Comparison of ENCODE assay signal across 8 cellular contexts in the genomic region with DNA sequence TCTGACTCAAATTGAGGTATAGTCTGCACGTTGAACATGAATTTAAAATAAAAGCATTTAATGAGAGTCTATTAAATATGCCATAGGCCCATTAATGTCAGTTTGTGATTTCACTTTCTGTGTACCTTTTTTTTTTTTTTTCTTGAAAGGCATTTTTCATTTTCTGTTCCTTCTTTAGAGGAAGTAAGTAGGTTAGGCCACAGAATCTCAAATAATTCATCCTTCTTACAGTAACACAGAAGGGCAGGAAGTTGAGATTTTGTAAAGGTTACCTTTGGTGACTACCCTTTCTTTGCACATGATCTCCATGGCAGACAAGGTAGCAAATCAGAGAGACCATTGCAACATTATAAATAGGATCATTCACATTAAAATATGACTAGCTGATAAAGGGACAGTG. TPM values are rescaled to one million over a fixed set of nuclear protein-coding genes. Genes with fewer than 3 reads are reported as not detected.
DNase-seq lines count a peak whose midpoint lies in the region; ATAC-seq and TF ChIP-seq lines count a peak whose summit lies in the region.

No MANE protein-coding gene starts in this region.

- TF ChIP-seq POLR2A in esophagus squamous epithelium (IDR thresholded peaks at IDR 0.05) = no peak
- TF ChIP-seq POLR2A in heart left ventricle (IDR thresholded peaks at IDR 0.05) = no peak

- H3K36me3 ChIP-seq in naive thymus-derived CD4-positive, alpha-beta T cell (ENCODE audit: control insufficient read depth in 2 of 3, insufficient read depth in 3 of 3, low read length in 3 of 3) = no peaks in the 10 kb centered on the region
- H3K36me3 ChIP-seq in esophagus squamous epithelium (peaks cover 0 to 6% (median 0%) of the 10 kb centered on the region in 3 donors), heart left ventricle (no peaks in the 10 kb centered on the region)

- no peaks in the 10 kb centered on the region for H3K9me3 ChIP-seq in naive thymus-derived CD4-positive, alpha-beta T cell (ENCODE audit: control insufficient read depth in 2 of 3, low read length in 3 of 3)
- H3K9me3 ChIP-seq in esophagus squamous epithelium (no peaks in the 10 kb centered on the region), heart left ventricle (no peaks in the 10 kb centered on the region)

- peak overlapping the region; percentile 64 for H3K27ac ChIP-seq in naive thymus-derived CD4-positive, alpha-beta T cell (ENCODE audit: low read depth, low read length)
- H3K27ac ChIP-seq in esophagus squamous epithelium (no peak overlapping the region), heart left ventricle (peak overlapping the region in 1 of 12 donors; percentile 34)

- peak; percentile 88 for ATAC-seq in GM21723 (IDR thresholded peaks at IDR 0.05; ENCODE audit: unreplicated experiment)
- peak; percentile 61 for ATAC-seq in HG03521 (IDR thresholded peaks at IDR 0.05; ENCODE audit: unreplicated experiment)
- ATAC-seq in naive thymus-derived CD4-positive, alpha-beta T cell = peak; percentile 83
- no peak for ATAC-seq in heart left ventricle

- H3K4me3 ChIP-seq in naive thymus-derived CD4-positive, alpha-beta T cell (ENCODE audit: low read length) = no peak overlapping the region
- H3K4me3 ChIP-seq in esophagus squamous epithelium (no peak overlapping the region), heart left ventricle (no peak overlapping the region)

- H3K4me3 Mint-ChIP-seq in naive thymus-derived CD4-positive, alpha-beta T cell = peak overlapping the region in 9 of 10 donors; percentile 32 to 74 (median 64)

- 71 to 72% methylated on average over 1 of the region's 1 CpG for WGBS in esophagus squamous epithelium, 2 donors
- 81 to 87% (median 86%) methylated on average over 1 of the region's 1 CpG for WGBS in heart left ventricle, 4 donors

- H3K4me1 ChIP-seq in naive thymus-derived CD4-positive, alpha-beta T cell (ENCODE audit: control insufficient read depth in 2 of 2, insufficient read depth in 2 of 2, low read length in 2 of 2) = peaks cover 22 to 31% of the 10 kb centered on the region in 2 donors
- no peaks in the 10 kb centered on the region for H3K4me1 ChIP-seq in esophagus squamous epithelium
- peaks cover 0 to 9% (median 0%) of the 10 kb centered on the region in 12 donors for H3K4me1 ChIP-seq in heart left ventricle

- peaks cover 0 to 9% (median 0%) of the 10 kb centered on the region in 11 donors for H3K9me3 Mint-ChIP-seq in naive thymus-derived CD4-positive, alpha-beta T cell

- DNase-seq in NOMO-1 (lab: John Stamatoyannopoulos, UW; ENCODE audit: unreplicated experiment in 2 of 2) (peak; percentile 11 to 72), NOMO-1 treated with dmso at 0.1 percent for 144 hours (lab: John Stamatoyannopoulos, UW; ENCODE audit: unreplicated experiment) (no peak), esophagus squamous epithelium (lab: John Stamatoyannopoulos, UW) (no peak), heart left ventricle (no peak), cerebellar cortex (ENCODE audit: low spot score) (no peak)
- peak in 6 of 9 donors; percentile 33 to 71 (median 62) for DNase-seq in naive thymus-derived CD4-positive, alpha-beta T cell

- H3K27me3 ChIP-seq in naive thymus-derived CD4-positive, alpha-beta T cell (ENCODE audit: control insufficient read depth in 2 of 2, insufficient read depth in 2 of 2, low read length in 2 of 2) = no peaks in the 10 kb centered on the region
- no peaks in the 10 kb centered on the region for H3K27me3 ChIP-seq in esophagus squamous epithelium
- H3K27me3 ChIP-seq in heart left ventricle = no peaks in the 10 kb centered on the region

- peaks cover 0 to 44% (median 23%) of the 10 kb centered on the region in 5 donors for H3K36me3 Mint-ChIP-seq in naive thymus-derived CD4-positive, alpha-beta T cell

- peak overlapping the region; percentile 80 to 97 (median 91) for H3K27ac Mint-ChIP-seq in naive thymus-derived CD4-positive, alpha-beta T cell

- POLR2A ChIA-PET in naive thymus-derived CD4-positive, alpha-beta T cell (lab: Charles Lee) = interaction anchor here (0.6 to 1.2 kb wide), 3 partner anchors 10 to 396 kb away, joined by 3 to 4 read pairs (median 3); no protein-coding TSS in a partner anchor

- no peak for TF ChIP-seq CTCF in esophagus squamous epithelium (IDR thresholded peaks at IDR 0.05)
- no peak for TF ChIP-seq CTCF in heart left ventricle (IDR thresholded peaks at IDR 0.05)

- intact Hi-C loops in naive thymus-derived CD4-positive, alpha-beta T cell (cut with micrococcal nuclease) = loop anchor here (1.0 to 2.0 kb wide), 4 partner anchors 8 to 105 kb away; a partner anchor contains a TSS
- intact Hi-C loops in esophagus squamous epithelium (cut with DNase I) (no loop called here), heart left ventricle (cut with DNase I) (loop anchor here in 3 of 10 donors (10.0 kb wide), 3 partner anchors 83 to 533 kb away; no protein-coding TSS in a partner anchor)

- CTCF ChIA-PET in naive thymus-derived CD4-positive, alpha-beta T cell (lab: Charles Lee) = no interaction called here

- no peaks in the 10 kb centered on the region for H3K27me3 Mint-ChIP-seq in naive thymus-derived CD4-positive, alpha-beta T cell

- H3K4me1 Mint-ChIP-seq in naive thymus-derived CD4-positive, alpha-beta T cell = peaks cover 43 to 88% (median 76%) of the 10 kb centered on the region in 7 donors

RNA-seq across cellular contexts. Expression of a gene that starts 9.6 kb away (rescaled TPM):
- 10 to 100 TPM; 15.0 to 47.5 (median 38.7) TPM for total RNA-seq in naive thymus-derived CD4-positive, alpha-beta T cell
- 1 to 10 TPM; 4.8 to 5.5 TPM for polyA plus RNA-seq in naive thymus-derived CD4-positive, alpha-beta T cell
- total RNA-seq in esophagus squamous epithelium (1 to 10 TPM; 1.2 to 5.3 (median 3.3) TPM), heart left ventricle (1 to 10 TPM; 1.2 to 4.9 (median 2.2) TPM)
- polyA plus RNA-seq in heart left ventricle = 1 to 10 TPM in 1 of 2 donors, under 1 TPM in 1; 0.53 to 1.2 TPM

Comparison
In these comparisons a context has a peak if more than half of its experiments do, and no peak if none do; other contexts are left out.
1. DNase-seq: peak in NOMO-1 (2 of 2) and naive thymus-derived CD4-positive, alpha-beta T cell (6 of 9); none in NOMO-1 treated with dmso at 0.1 percent for 144 hours (single experiment), esophagus squamous epithelium (single experiment), heart left ventricle (0 of 5) and cerebellar cortex (single experiment).
2. ATAC-seq: peak in GM21723 (single experiment), HG03521 (single experiment) and naive thymus-derived CD4-positive, alpha-beta T cell (single experiment); none in heart left ventricle (0 of 4).